Comparison of ENCODE assay signal across 24 cellular contexts in the genomic region with DNA sequence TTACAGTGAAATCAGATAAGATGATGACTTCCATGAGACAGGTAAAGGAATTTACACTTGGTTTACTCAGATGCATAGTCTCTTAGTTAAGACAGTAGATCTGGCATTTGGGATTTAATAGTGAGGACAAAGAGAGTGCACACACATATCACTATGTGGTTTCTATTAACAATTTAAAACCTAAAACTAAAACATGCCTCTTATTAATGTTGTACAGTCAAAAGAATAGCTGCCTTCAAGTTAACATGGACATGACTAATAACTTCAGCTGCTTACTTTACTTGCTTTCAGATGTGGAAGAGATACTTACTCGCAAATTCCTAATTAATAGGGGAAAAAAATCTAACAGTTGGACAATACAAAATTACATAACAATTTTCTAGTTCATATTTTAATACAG. TPM values are rescaled to one million over a fixed set of nuclear protein-coding genes. Genes with fewer than 3 reads are reported as not detected.
A peak's percentile ranks its signal among the peaks of the same experiment; 100 is the strongest.
DNase-seq lines count a peak whose midpoint lies in the region; ATAC-seq and TF ChIP-seq lines count a peak whose summit lies in the region.
"Had no signal": no experiment of that assay in that cellular context is flagged by ENCODE, and none has a peak within 500 bp of the region (broad histone marks: within the 10 kb centered on the region; RNA-seq: fewer than 3 reads in every experiment).

No MANE protein-coding gene starts in this region.

- ATAC-seq in GM18868 (IDR thresholded peaks at IDR 0.05; ENCODE audit: unreplicated experiment) (peak; percentile 55), HG03103 (IDR thresholded peaks at IDR 0.05; ENCODE audit: low read depth, unreplicated experiment) (peak; percentile 34), activated B cell treated with CpG ODN at 0.5 μM for 24 hours (ENCODE audit: low read depth) (no peak), GM21737 (IDR thresholded peaks at IDR 0.05; ENCODE audit: unreplicated experiment) (no peak), GM18498 (IDR thresholded peaks at IDR 0.05; ENCODE audit: unreplicated experiment) (no peak)
- ATAC-seq: activated CD8-positive, alpha-beta memory T cell treated with anti-CD3 and anti-CD28 coated beads, Interleukin-2, amount 10 ng/mL, durations not matched to agents 7 days and 5 days; mucosa of descending colon had no signal

- CTCF ChIA-PET in activated B cell treated with CpG ODN at 0.5 μM for 24 hours (lab: Charles Lee), result interaction anchor here (0.6 kb wide), 1 partner anchor 27 kb away, joined by 3 read pairs; a partner anchor contains a TSS

- DNase-seq in activated B cell treated with CpG ODN at 0.5 μM for 24 hours, result no peak
- DNase-seq in progenitor cell of endocrine pancreas (ENCODE audit: low spot score, unreplicated experiment), result no peak
- no peak for DNase-seq in AG08395 (ENCODE audit: low spot score)
- DNase-seq: activated CD8-positive, alpha-beta memory T cell treated with anti-CD3 and anti-CD28 coated beads, Interleukin-2, amount 10 ng/mL, durations not matched to agents 7 days and 5 days; activated T-cell treated with anti-CD3 and anti-CD28 coated beads, Interleukin-2, amount 50 U/mL, for 48 hours; Calu3; DMS79; effector CD8-positive, alpha-beta T cell; GOT3; HFFc6; mucosa of descending colon; NCI-H1092; NCI-H1694; NCI-H446 treated with DMSO at 0.1 percent for 48 hours; NCI-H774; retina; stimulated activated naive CD4-positive, alpha-beta T cell; upper lobe of right lung had no signal

- POLR2A ChIA-PET in activated B cell treated with CpG ODN at 0.5 μM for 24 hours (lab: Charles Lee), result interaction anchor here (0.6 kb wide), 1 partner anchor 34 kb away, joined by 3 read pairs; no protein-coding TSS in a partner anchor

- H3K4me3 Mint-ChIP-seq in activated B cell treated with CpG ODN at 0.5 μM for 24 hours (no peak overlapping the region), progenitor cell of endocrine pancreas (ENCODE audit: low read depth) (no peak overlapping the region)
- H3K4me3 Mint-ChIP-seq: activated CD8-positive, alpha-beta memory T cell treated with anti-CD3 and anti-CD28 coated beads, Interleukin-2, amount 10 ng/mL, durations not matched to agents 7 days and 5 days; HFFc6; nephron had no signal

- H3K36me3 Mint-ChIP-seq in activated B cell treated with CpG ODN at 0.5 μM for 24 hours (ENCODE audit: low read depth) (peaks cover 2% of the 10 kb centered on the region), progenitor cell of endocrine pancreas (ENCODE audit: insufficient read depth) (peaks cover 1% of the 10 kb centered on the region)
- H3K36me3 Mint-ChIP-seq: activated CD8-positive, alpha-beta memory T cell treated with anti-CD3 and anti-CD28 coated beads, Interleukin-2, amount 10 ng/mL, durations not matched to agents 7 days and 5 days; CD14-positive monocyte had no signal

- peaks cover 40% of the 10 kb centered on the region for H3K4me1 Mint-ChIP-seq in activated B cell treated with CpG ODN at 0.5 μM for 24 hours
- H3K4me1 Mint-ChIP-seq in progenitor cell of endocrine pancreas (ENCODE audit: low read depth), result peaks cover 10% of the 10 kb centered on the region

- no peak for TF ChIP-seq CTCF in activated B cell treated with CpG ODN at 0.5 μM for 24 hours (IDR thresholded peaks at IDR 0.05)
- TF ChIP-seq CTCF in progenitor cell of endocrine pancreas (IDR thresholded peaks at IDR 0.05; ENCODE audit: unreplicated experiment), result no peak

- H3K27me3 Mint-ChIP-seq in activated B cell treated with CpG ODN at 0.5 μM for 24 hours (no peaks in the 10 kb centered on the region), progenitor cell of endocrine pancreas (no peaks in the 10 kb centered on the region)
- H3K27me3 Mint-ChIP-seq: activated CD8-positive, alpha-beta memory T cell treated with anti-CD3 and anti-CD28 coated beads, Interleukin-2, amount 10 ng/mL, durations not matched to agents 7 days and 5 days had no signal

- H3K9me3 Mint-ChIP-seq in activated B cell treated with CpG ODN at 0.5 μM for 24 hours (no peaks in the 10 kb centered on the region), progenitor cell of endocrine pancreas (ENCODE audit: low read depth) (no peaks in the 10 kb centered on the region)
- H3K9me3 Mint-ChIP-seq: CD14-positive monocyte, HFFc6, nephron had no signal

- intact Hi-C loops in activated B cell treated with CpG ODN at 0.5 μM for 24 hours (cut with micrococcal nuclease), result no loop called here

- H3K27ac Mint-ChIP-seq in activated B cell treated with CpG ODN at 0.5 μM for 24 hours (peak overlapping the region; percentile 57), progenitor cell of endocrine pancreas (no peak overlapping the region)
- H3K27ac Mint-ChIP-seq: activated CD8-positive, alpha-beta memory T cell treated with anti-CD3 and anti-CD28 coated beads, Interleukin-2, amount 10 ng/mL, durations not matched to agents 7 days and 5 days; HFFc6; nephron had no signal

RNA-seq across cellular contexts. Expression of a gene that starts 27.1 kb away (rescaled TPM):
- total RNA-seq in activated B cell treated with CpG ODN at 0.5 μM for 24 hours, result 15.3 and 16.9 TPM in 2 replicates
- 65.6 and 67.8 TPM in 2 replicates for total RNA-seq in progenitor cell of endocrine pancreas

Comparison
In these comparisons a context has a peak if more than half of its experiments do, and no peak if none do; other contexts are left out.
1. ATAC-seq: peak in GM18868 (single experiment) and HG03103 (single experiment); none in activated B cell treated with CpG ODN at 0.5 μM for 24 hours (single experiment), GM21737 (single experiment) and GM18498 (single experiment).